In the genomic region with DNA sequence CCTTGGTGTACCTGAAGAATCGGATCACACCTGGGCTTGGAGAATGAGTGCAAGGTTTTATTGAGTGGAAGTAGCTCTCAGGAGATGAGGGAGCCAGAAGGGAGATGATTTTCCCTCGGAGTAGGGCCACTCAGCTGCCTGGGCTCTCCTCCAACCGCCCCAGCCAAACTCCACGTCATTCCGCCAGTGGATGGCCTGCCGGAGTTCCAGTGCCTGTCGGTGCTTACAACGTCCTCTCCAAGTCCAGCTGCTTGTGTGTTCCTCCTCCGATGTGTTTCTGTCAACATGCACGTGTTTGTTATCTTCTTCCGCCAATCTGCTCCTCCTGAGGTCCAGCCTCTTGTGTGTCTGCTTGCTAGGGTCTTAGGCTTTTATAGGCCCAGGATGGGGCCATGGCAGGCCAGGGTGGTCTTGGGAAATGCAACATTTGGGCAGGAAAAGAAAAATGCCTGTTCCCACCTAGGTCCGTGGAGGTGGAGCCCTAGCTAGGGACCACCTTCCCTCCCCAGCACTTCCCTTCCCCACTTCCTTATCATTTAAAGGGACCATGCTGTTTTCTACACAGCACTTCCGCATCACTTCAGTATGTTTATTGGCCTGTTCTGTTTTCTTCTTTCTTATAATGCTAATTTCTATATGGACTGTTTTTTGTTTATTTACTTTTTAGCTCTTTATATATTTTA, we compare ENCODE assay signal across 1 cellular context.
TF ChIP-seq lines count a peak whose summit lies in the region.

No MANE protein-coding gene starts in this region.

TF ChIP-seq in HepG2, 621 proteins besides CTCF, POLR2A, EP300 and RAD21:
- TF ChIP-seq, protein P1, sequence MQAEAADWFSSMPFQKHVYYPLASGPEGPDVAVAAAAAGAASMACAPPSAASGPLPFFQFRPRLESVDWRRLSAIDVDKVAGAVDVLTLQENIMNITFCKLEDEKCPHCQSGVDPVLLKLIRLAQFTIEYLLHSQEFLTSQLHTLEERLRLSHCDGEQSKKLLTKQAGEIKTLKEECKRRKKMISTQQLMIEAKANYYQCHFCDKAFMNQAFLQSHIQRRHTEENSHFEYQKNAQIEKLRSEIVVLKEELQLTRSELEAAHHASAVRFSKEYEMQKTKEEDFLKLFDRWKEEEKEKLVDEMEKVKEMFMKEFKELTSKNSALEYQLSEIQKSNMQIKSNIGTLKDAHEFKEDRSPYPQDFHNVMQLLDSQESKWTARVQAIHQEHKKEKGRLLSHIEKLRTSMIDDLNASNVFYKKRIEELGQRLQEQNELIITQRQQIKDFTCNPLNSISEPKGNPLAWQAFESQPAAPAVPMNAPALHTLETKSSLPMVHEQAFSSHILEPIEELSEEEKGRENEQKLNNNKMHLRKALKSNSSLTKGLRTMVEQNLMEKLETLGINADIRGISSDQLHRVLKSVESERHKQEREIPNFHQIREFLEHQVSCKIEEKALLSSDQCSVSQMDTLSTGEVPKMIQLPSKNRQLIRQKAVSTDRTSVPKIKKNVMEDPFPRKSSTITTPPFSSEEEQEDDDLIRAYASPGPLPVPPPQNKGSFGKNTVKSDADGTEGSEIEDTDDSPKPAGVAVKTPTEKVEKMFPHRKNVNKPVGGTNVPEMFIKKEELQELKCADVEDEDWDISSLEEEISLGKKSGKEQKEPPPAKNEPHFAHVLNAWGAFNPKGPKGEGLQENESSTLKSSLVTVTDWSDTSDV (CRISPR knock-in tag; IDR thresholded peaks at IDR 0.05), result no peak
- TF ChIP-seq ZNF510 (CRISPR knock-in tag; IDR thresholded peaks at IDR 0.05; ENCODE audit: low read depth) (no peak), DNMT3B (CRISPR knock-in tag; conservative IDR thresholded peaks at IDR 0.05) (no peak), ATM (IDR thresholded peaks at IDR 0.05; ENCODE audit: borderline replicate concordance) (no peak)
